ENCODE assay signal across 27 cellular contexts in the genomic region with DNA sequence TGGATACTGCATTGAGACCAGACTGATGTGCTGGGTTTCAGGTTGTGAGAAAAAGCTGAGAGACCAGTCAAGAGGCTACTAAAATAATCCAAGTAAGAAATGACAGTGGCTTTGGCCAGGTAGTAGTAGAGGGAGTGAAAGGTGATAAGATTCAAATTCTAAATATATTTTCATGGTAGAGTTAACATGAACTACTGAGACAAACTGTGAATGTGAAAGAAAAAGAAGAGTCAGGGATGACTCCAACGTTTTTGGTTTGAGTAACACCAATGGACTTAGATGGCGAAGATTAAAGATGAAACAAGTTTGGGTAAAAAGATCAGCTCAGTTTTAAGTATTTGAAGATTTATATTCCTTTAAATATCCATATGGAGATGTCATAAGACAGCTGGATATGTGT.
DNase-seq lines count a peak whose midpoint lies in the region; ATAC-seq lines count a peak whose summit lies in the region.
"Had no signal": no experiment of that assay in that cellular context is flagged by ENCODE, and none has a peak within 500 bp of the region (broad histone marks: within the 10 kb centered on the region; RNA-seq: fewer than 3 reads in every experiment).

No MANE protein-coding gene starts in this region.

- DNase-seq in activated CD8-positive, alpha-beta memory T cell treated with anti-CD3 and anti-CD28 coated beads, Interleukin-2, amount 10 ng/mL, durations not matched to agents 7 days and 5 days, result no peak
- DNase-seq in activated CD8-positive, alpha-beta memory T cell treated with anti-CD3 and anti-CD28 coated beads, Interleukin-2, amount 50 U/mL, for 4 hours, result no peak
- no peak for DNase-seq in effector memory CD8-positive, alpha-beta T cell
- no peak for DNase-seq in activated CD4-positive, alpha-beta T cell treated with anti-CD3 and anti-CD28 coated beads, Interleukin-2, amount 10 ng/mL, durations not matched to agents 24 days and 14 days
- DNase-seq: activated CD8-positive, alpha-beta memory T cell treated with anti-CD3 and anti-CD28 coated beads, Interleukin-2, amount 50 U/mL, for 48 hours; activated effector memory CD4-positive, alpha-beta T cell treated with Interleukin-2 at 50 U/mL for 16 hours; activated naive CD8-positive, alpha-beta T cell treated with anti-CD3 and anti-CD28 coated beads, Interleukin-2, amount 10 ng/mL, durations not matched to agents 7 days and 5 days; caudate nucleus; CD8-positive, alpha-beta T cell; gastrocnemius medialis; left colon; mammary epithelial cell; NCI-H1105 treated with DMSO at 0.1 percent for 48 hours; NCI-H2029; NCI-H526; right cardiac atrium; SHP77 treated with DMSO at 0.1 percent for 48 hours; stimulated activated CD4-positive, alpha-beta T cell treated with anti-CD3 and anti-CD28 coated beads, Interleukin-2, amount 100 ng/mL, for 24 hours; T-helper 9 cell; trophoblast cell had no signal

- ATAC-seq in activated CD8-positive, alpha-beta memory T cell treated with anti-CD3 and anti-CD28 coated beads, Interleukin-2, amount 10 ng/mL, durations not matched to agents 7 days and 5 days, result peak; percentile 68
- ATAC-seq in GM19452 (IDR thresholded peaks at IDR 0.05; ENCODE audit: unreplicated experiment) (peak; percentile 39), HG02973 (IDR thresholded peaks at IDR 0.05; ENCODE audit: unreplicated experiment) (peak; percentile 65), HG03097 (IDR thresholded peaks at IDR 0.05; ENCODE audit: low FRiP score, unreplicated experiment) (no peak), GM19328 (IDR thresholded peaks at IDR 0.05; ENCODE audit: unreplicated experiment) (no peak)
- ATAC-seq in effector memory CD8-positive, alpha-beta T cell (replicated peaks), result no peak
- ATAC-seq: CD8-positive, alpha-beta T cell; gastrocnemius medialis; left colon; Panc1; right cardiac atrium had no signal

- CTCF ChIA-PET in activated CD8-positive, alpha-beta memory T cell treated with anti-CD3 and anti-CD28 coated beads, Interleukin-2, amount 10 ng/mL, durations not matched to agents 7 days and 5 days (lab: Charles Lee), result interaction anchor here (1.6 to 2.2 kb wide), 3 partner anchors 9 to 14 kb away, joined by 4 to 7 read pairs (median 6); no protein-coding TSS in a partner anchor

- peaks cover 74% of the 10 kb centered on the region for H3K36me3 Mint-ChIP-seq in activated CD8-positive, alpha-beta memory T cell treated with anti-CD3 and anti-CD28 coated beads, Interleukin-2, amount 10 ng/mL, durations not matched to agents 7 days and 5 days
- H3K36me3 Mint-ChIP-seq in effector memory CD8-positive, alpha-beta T cell (ENCODE audit: insufficient read depth), result peaks cover 7% of the 10 kb centered on the region
- peaks cover 40% of the 10 kb centered on the region for H3K36me3 Mint-ChIP-seq in activated CD4-positive, alpha-beta T cell treated with anti-CD3 and anti-CD28 coated beads, Interleukin-2, amount 10 ng/mL, durations not matched to agents 24 days and 14 days (ENCODE audit: low read depth)

- peak overlapping the region; percentile 77 for H3K27ac Mint-ChIP-seq in activated CD8-positive, alpha-beta memory T cell treated with anti-CD3 and anti-CD28 coated beads, Interleukin-2, amount 10 ng/mL, durations not matched to agents 7 days and 5 days
- H3K27ac Mint-ChIP-seq in effector memory CD8-positive, alpha-beta T cell, result peak overlapping the region; percentile 13 to 73
- H3K27ac Mint-ChIP-seq in activated CD4-positive, alpha-beta T cell treated with anti-CD3 and anti-CD28 coated beads, Interleukin-2, amount 10 ng/mL, durations not matched to agents 24 days and 14 days, result no peak overlapping the region
- H3K27ac Mint-ChIP-seq: activated naive CD8-positive, alpha-beta T cell treated with anti-CD3 and anti-CD28 coated beads, Interleukin-2, amount 10 ng/mL, durations not matched to agents 7 days and 5 days; CD8-positive, alpha-beta T cell; dendritic cell treated with granulocyte-macrophage colony-stimulating factor and Interleukin-4, amounts not matched to agents 40 ng/mL and 50 ng/mL, for 4 days; neural progenitor cell had no signal

- H3K4me3 Mint-ChIP-seq in activated CD8-positive, alpha-beta memory T cell treated with anti-CD3 and anti-CD28 coated beads, Interleukin-2, amount 10 ng/mL, durations not matched to agents 7 days and 5 days, result peak overlapping the region; percentile 53
- peak overlapping the region; percentile 10 to 40 for H3K4me3 Mint-ChIP-seq in effector memory CD8-positive, alpha-beta T cell
- H3K4me3 Mint-ChIP-seq in activated CD4-positive, alpha-beta T cell treated with anti-CD3 and anti-CD28 coated beads, Interleukin-2, amount 10 ng/mL, durations not matched to agents 24 days and 14 days, result no peak overlapping the region
- H3K4me3 Mint-ChIP-seq: activated naive CD8-positive, alpha-beta T cell treated with anti-CD3 and anti-CD28 coated beads, Interleukin-2, amount 10 ng/mL, durations not matched to agents 7 days and 5 days; CD8-positive, alpha-beta T cell; dendritic cell treated with granulocyte-macrophage colony-stimulating factor and Interleukin-4, amounts not matched to agents 40 ng/mL and 50 ng/mL, for 4 days; neural progenitor cell had no signal

- peaks cover 36% of the 10 kb centered on the region for H3K4me1 Mint-ChIP-seq in activated CD8-positive, alpha-beta memory T cell treated with anti-CD3 and anti-CD28 coated beads, Interleukin-2, amount 10 ng/mL, durations not matched to agents 7 days and 5 days
- peaks cover 17 to 36% of the 10 kb centered on the region in 2 donors for H3K4me1 Mint-ChIP-seq in effector memory CD8-positive, alpha-beta T cell (ENCODE audit: low read depth in 2 of 2)
- peaks cover 16% of the 10 kb centered on the region for H3K4me1 Mint-ChIP-seq in activated CD4-positive, alpha-beta T cell treated with anti-CD3 and anti-CD28 coated beads, Interleukin-2, amount 10 ng/mL, durations not matched to agents 24 days and 14 days
- H3K4me1 Mint-ChIP-seq: neural progenitor cell had no signal

- intact Hi-C loops in activated CD4-positive, alpha-beta T cell treated with anti-CD3 and anti-CD28 coated beads, Interleukin-2, amount 10 ng/mL, durations not matched to agents 24 days and 14 days (cut with micrococcal nuclease), result loop anchor here (2.0 kb wide), 1 partner anchor 14 kb away; no protein-coding TSS in a partner anchor

- H3K9me3 Mint-ChIP-seq in activated CD8-positive, alpha-beta memory T cell treated with anti-CD3 and anti-CD28 coated beads, Interleukin-2, amount 10 ng/mL, durations not matched to agents 7 days and 5 days (ENCODE audit: low read depth), result peaks cover 17% of the 10 kb centered on the region
- peaks cover 4 to 7% of the 10 kb centered on the region in 2 donors for H3K9me3 Mint-ChIP-seq in effector memory CD8-positive, alpha-beta T cell
- peaks cover 28% of the 10 kb centered on the region for H3K9me3 Mint-ChIP-seq in activated CD4-positive, alpha-beta T cell treated with anti-CD3 and anti-CD28 coated beads, Interleukin-2, amount 10 ng/mL, durations not matched to agents 24 days and 14 days

- no peaks in the 10 kb centered on the region for H3K27me3 Mint-ChIP-seq in activated CD8-positive, alpha-beta memory T cell treated with anti-CD3 and anti-CD28 coated beads, Interleukin-2, amount 10 ng/mL, durations not matched to agents 7 days and 5 days
- no peaks in the 10 kb centered on the region for H3K27me3 Mint-ChIP-seq in effector memory CD8-positive, alpha-beta T cell
- no peaks in the 10 kb centered on the region for H3K27me3 Mint-ChIP-seq in activated CD4-positive, alpha-beta T cell treated with anti-CD3 and anti-CD28 coated beads, Interleukin-2, amount 10 ng/mL, durations not matched to agents 24 days and 14 days
- H3K27me3 Mint-ChIP-seq: activated naive CD8-positive, alpha-beta T cell treated with anti-CD3 and anti-CD28 coated beads, Interleukin-2, amount 10 ng/mL, durations not matched to agents 7 days and 5 days; dendritic cell treated with granulocyte-macrophage colony-stimulating factor and Interleukin-4, amounts not matched to agents 40 ng/mL and 50 ng/mL, for 4 days had no signal

Comparison
In these comparisons a context has a peak if more than half of its experiments do, and no peak if none do; other contexts are left out.
1. ATAC-seq: peak in activated CD8-positive, alpha-beta memory T cell treated with anti-CD3 and anti-CD28 coated beads, Interleukin-2, amount 10 ng/mL, durations not matched to agents 7 days and 5 days (single experiment), GM19452 (single experiment) and HG02973 (single experiment); none in effector memory CD8-positive, alpha-beta T cell (single experiment), HG03097 (single experiment) and GM19328 (single experiment).